Comparison of ENCODE assay signal across 23 cellular contexts in the genomic region with DNA sequence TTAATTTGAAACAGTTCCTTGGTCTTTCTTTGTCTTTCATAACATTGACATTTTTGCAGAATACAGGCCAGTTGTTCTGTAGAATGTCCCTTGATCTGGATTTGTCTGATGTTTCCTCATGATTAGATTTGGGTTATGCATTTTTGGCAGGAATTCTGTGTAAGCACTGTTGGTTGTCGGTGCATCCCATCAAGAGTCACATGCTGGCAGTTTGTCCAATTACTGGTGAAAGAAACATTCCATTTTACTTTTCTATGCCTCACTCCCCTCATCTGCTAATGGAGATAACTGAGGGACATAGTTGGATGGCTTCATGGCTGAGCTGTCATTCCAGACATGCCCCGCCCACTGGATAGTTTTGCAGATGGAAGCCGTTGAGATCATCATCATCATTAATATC.
"Had no signal": no experiment of that assay in that cellular context is flagged by ENCODE, and none has a peak within 500 bp of the region (broad histone marks: within the 10 kb centered on the region; RNA-seq: fewer than 3 reads in every experiment).

No MANE protein-coding gene starts in this region.

- H3K27ac ChIP-seq: body of pancreas, Peyer's patch, RWPE1, SJCRH30 had no signal

- H3K36me3 ChIP-seq: Peyer's patch, SJCRH30 had no signal

- H3K27me3 ChIP-seq: body of pancreas, Peyer's patch had no signal

- H3K4me3 ChIP-seq: body of pancreas, Peyer's patch, SJCRH30 had no signal

- H3K9me3 ChIP-seq: body of pancreas, Peyer's patch, SJCRH30 had no signal

- H3K4me1 ChIP-seq: body of pancreas, Peyer's patch, SJCRH30 had no signal

- DNase-seq: activated CD4-positive, alpha-beta T cell treated with anti-CD3 and anti-CD28 coated beads, Interleukin-2, amount 50 U/mL, for 48 hours; activated CD4-positive, CD25-positive, alpha-beta regulatory T cell treated with anti-CD3 and anti-CD28 coated beads, Interleukin-2, amount 50 U/mL, for 72 hours; activated CD8-positive, alpha-beta memory T cell treated with anti-CD3 and anti-CD28 coated beads, Interleukin-2, amount 10 ng/mL, durations not matched to agents 7 days and 5 days; activated effector memory CD4-positive, alpha-beta T cell treated with Interleukin-2 at 50 U/mL for 16 hours; activated naive CD4-positive, alpha-beta T cell treated with anti-CD3 and anti-CD28 coated beads for 36 hours; activated T-cell treated with anti-CD3 and anti-CD28 coated beads, Interleukin-2, amount 50 U/mL, for 24 hours; body of pancreas; central memory CD4-positive, alpha-beta T cell; Kasumi-1; KBM-7; NCI-H1048; NCI-H146; NCI-H1930; NCI-H2107; NCI-H2171 treated with DMSO at 0.1 percent for 48 hours; NCI-H226; NCI-H510A; NCI-H82; Peyer's patch; Right ventricle myocardium superior; SJCRH30; T-helper 9 cell had no signal
